Comparison of ENCODE assay signal across 9 cellular contexts in genomic region chr10:14736600-14737081, GRCh38. TPM values are rescaled to one million over a fixed set of nuclear protein-coding genes. Genes with fewer than 3 reads are reported as not detected.
DNase-seq lines count a peak whose midpoint lies in the region; ATAC-seq, FAIRE-seq and TF ChIP-seq lines count a peak whose summit lies in the region.
"Had no signal": no experiment of that assay in that cellular context is flagged by ENCODE, and none has a peak within 500 bp of the region (broad histone marks: within the 10 kb centered on the region; RNA-seq: fewer than 3 reads in every experiment).

No MANE protein-coding gene starts in this region.

- WGBS in GM12878 (ENCODE audit: insufficient coverage, insufficient replicate concordance, low lambda C conversion rate, missing lambda C conversion rate): 27% methylated on average over 4 of the region's 4 CpGs
- 10% methylated on average over 4 of the region's 4 CpGs for WGBS in right lobe of liver (ENCODE audit: insufficient coverage, low coverage, low lambda C conversion rate, missing lambda C conversion rate)
- WGBS in thyroid gland, 2 donors: 38 to 43% methylated on average over 4 of the region's 4 CpGs

- SMC1A ChIA-PET in GM12878 (lab: Charles Lee; ENCODE audit: uncharacterized antibody, unreplicated experiment): no interaction called here

- intact Hi-C loops in GM12878 (cut with micrococcal nuclease; ENCODE audit: unreplicated experiment): no loop called here
- intact Hi-C loops in right lobe of liver (cut with DNase I): no loop called here
- intact Hi-C loops in thyroid gland (cut with DNase I): no loop called here

- peak overlapping the region; percentile 11; the same call in 1 of the 2 replicates for H3K9ac ChIP-seq in GM12878 (ENCODE audit: control insufficient read depth, insufficient read depth, low read length)

- H3K9me3 ChIP-seq in GM12878 (replicated peaks; ENCODE audit: control insufficient read depth, insufficient read depth, low read length) (no peaks in the 10 kb centered on the region; the same call in 2 of the 3 replicates), right lobe of liver (no peaks in the 10 kb centered on the region), thyroid gland (no peaks in the 10 kb centered on the region)

- CTCF ChIA-PET in GM12878 (lab: Yijun Ruan, JAX): no interaction called here

- H2AFZ ChIP-seq in GM12878 (ENCODE audit: control insufficient read depth, low read depth, low read length): no peak overlapping the region; the same call in none of the 2 replicates

- H3K27ac ChIP-seq in GM12878 (ENCODE audit: control insufficient read depth, insufficient read depth) (0 out of 2 replicates have a peak overlapping the region, but pooled peaks have one; percentile 10), right lobe of liver (peak overlapping the region; percentile 68 to 93 (median 86)), thyroid gland (peak overlapping the region; percentile 34 to 82 (median 73))
- H3K27ac ChIP-seq: VCaP had no signal

- in situ Hi-C loops in GM12878 (cut with MboI): no loop called here

- H3K4me1 ChIP-seq in GM12878 (ENCODE audit: control insufficient read depth, insufficient read depth, low read length) (peaks cover 28% of the 10 kb centered on the region), right lobe of liver (peaks cover 0 to 40% (median 11%) of the 10 kb centered on the region in 4 donors), thyroid gland (peaks cover 27% of the 10 kb centered on the region in 2 donors)

- FAIRE-seq in GM12878 (lab: Jason Lieb, UNC): no peak

- no peak for TF ChIP-seq POLR2A in GM12878 (IDR thresholded peaks at IDR 0.05; ENCODE audit: low read depth, low read length)
- no peak for TF ChIP-seq POLR2A in right lobe of liver (IDR thresholded peaks at IDR 0.05)
- TF ChIP-seq POLR2A in thyroid gland (IDR thresholded peaks at IDR 0.05): peak in 1 of 2 donors; percentile 23

- DNase-seq in HuH-7 (ENCODE audit: low spot score): peak; percentile 19
- no peak for DNase-seq in GM12878 (ENCODE audit: low read depth, low spot score)
- DNase-seq in right lobe of liver: no peak
- peak; percentile 24 to 55 for DNase-seq in thyroid gland
- DNase-seq in activated CD8-positive, alpha-beta memory T cell treated with anti-CD3 and anti-CD28 coated beads for 24 hours: no peak
- no peak for DNase-seq in DMS153 treated with DMSO at 0.1 percent for 48 hours (lab: John Stamatoyannopoulos, UW; ENCODE audit: unreplicated experiment)

- H4K20me1 ChIP-seq in GM12878 (ENCODE audit: control insufficient read depth, insufficient read depth): no peaks in the 10 kb centered on the region

- TF ChIP-seq CTCF in GM12878 (IDR thresholded peaks at IDR 0.05 in 2 of 3, conservative IDR thresholded peaks at IDR 0.05 in 1 of 3; ENCODE audit: control insufficient read depth in 2 of 3, extremely low read depth in 1 of 3, insufficient read depth in 1 of 3, low read depth in 3 of 3, low read length in 3 of 3) (no peak), right lobe of liver (IDR thresholded peaks at IDR 0.05) (no peak), thyroid gland (IDR thresholded peaks at IDR 0.05) (no peak)

- H3K79me2 ChIP-seq in GM12878 (ENCODE audit: control insufficient read depth, insufficient read depth, low read length): no peaks in the 10 kb centered on the region

- H3K4me3 ChIP-seq in GM12878 (no peak overlapping the region), right lobe of liver (no peak overlapping the region), thyroid gland (replicated peaks in 1 of 3) (no peak overlapping the region)

- RAD21 ChIA-PET in GM12878 (lab: Charles Lee; ENCODE audit: unreplicated experiment): no interaction called here

- H3K27me3 ChIP-seq in GM12878 (replicated peaks in 1 of 2; ENCODE audit: control insufficient read depth in 2 of 2, insufficient read depth in 2 of 2, low read length in 1 of 2) (no peaks in the 10 kb centered on the region), right lobe of liver (no peaks in the 10 kb centered on the region), thyroid gland (no peaks in the 10 kb centered on the region)

- no TSS peak for BruUV-seq in GM12878 (replicated peaks; lab: Mats Ljungman, UMichigan)

- no peak for TF ChIP-seq EP300 in GM12878 (IDR thresholded peaks at IDR 0.05; ENCODE audit: borderline replicate concordance in 1 of 2, control insufficient read depth in 1 of 2, low read depth in 2 of 2, low read length in 2 of 2)

- H3K4me2 ChIP-seq in GM12878 (ENCODE audit: control insufficient read depth, insufficient read depth): peak overlapping the region; percentile 44; the same call in 1 of the 2 replicates

- peak; percentile 23; the same call in 1 of the 2 replicates for TF ChIP-seq RAD21 in GM12878 (IDR thresholded peaks at IDR 0.05; ENCODE audit: insufficient read depth, low read depth, low read length)

- POLR2A ChIA-PET in GM12878 (lab: Charles Lee): interaction anchor here (2.2 kb wide), 1 partner anchor 15 kb away, joined by 5 read pairs; no protein-coding TSS in a partner anchor

- ATAC-seq in GM12878 (peak; percentile 78), right lobe of liver (peak; percentile 69 to 90 (median 81)), GM19324 (IDR thresholded peaks at IDR 0.05; ENCODE audit: low FRiP score, unreplicated experiment) (no peak), HG03354 (IDR thresholded peaks at IDR 0.05; ENCODE audit: poor library complexity, severe bottlenecking, unreplicated experiment) (no peak)

- H3K36me3 ChIP-seq in GM12878 (ENCODE audit: control insufficient read depth in 2 of 2, insufficient read depth in 2 of 2, low read length in 1 of 2): no peaks in the 10 kb centered on the region
- no peaks in the 10 kb centered on the region for H3K36me3 ChIP-seq in right lobe of liver
- H3K36me3 ChIP-seq in thyroid gland: no peaks in the 10 kb centered on the region

TF ChIP-seq in GM12878, 131 proteins besides CTCF, POLR2A, EP300 and RAD21 (continues in another document):
- TF ChIP-seq MEF2B (IDR thresholded peaks at IDR 0.05; ENCODE audit: partially characterized antibody, poor library complexity, severe bottlenecking) (peak; percentile 62), FOS (IDR thresholded peaks at IDR 0.05; ENCODE audit: borderline replicate concordance, extremely low read depth, insufficient read length) (no peak), SMAD1 (IDR thresholded peaks at IDR 0.05; ENCODE audit: low read depth, partially characterized antibody) (no peak), HDAC6 (IDR thresholded peaks at IDR 0.05; ENCODE audit: unreplicated experiment) (no peak), FOXM1 (IDR thresholded peaks at IDR 0.05; ENCODE audit: low read depth, low read length) (0 out of 2 replicates have a peak, but pooled peaks have one; percentile 20), IKZF1 (conservative IDR thresholded peaks at IDR 0.05) (0 out of 2 replicates have a peak, but pooled peaks have one; percentile 29), STAT1 (conservative IDR thresholded peaks at IDR 0.05) (no peak), MYC (IDR thresholded peaks at IDR 0.05; ENCODE audit: insufficient read depth, insufficient read length, insufficient replicate concordance, low read length, severe bottlenecking) (no peak), NFYA (IDR thresholded peaks at IDR 0.05; ENCODE audit: borderline replicate concordance, low read depth, low read length) (no peak)
- TF ChIP-seq, protein P1, sequence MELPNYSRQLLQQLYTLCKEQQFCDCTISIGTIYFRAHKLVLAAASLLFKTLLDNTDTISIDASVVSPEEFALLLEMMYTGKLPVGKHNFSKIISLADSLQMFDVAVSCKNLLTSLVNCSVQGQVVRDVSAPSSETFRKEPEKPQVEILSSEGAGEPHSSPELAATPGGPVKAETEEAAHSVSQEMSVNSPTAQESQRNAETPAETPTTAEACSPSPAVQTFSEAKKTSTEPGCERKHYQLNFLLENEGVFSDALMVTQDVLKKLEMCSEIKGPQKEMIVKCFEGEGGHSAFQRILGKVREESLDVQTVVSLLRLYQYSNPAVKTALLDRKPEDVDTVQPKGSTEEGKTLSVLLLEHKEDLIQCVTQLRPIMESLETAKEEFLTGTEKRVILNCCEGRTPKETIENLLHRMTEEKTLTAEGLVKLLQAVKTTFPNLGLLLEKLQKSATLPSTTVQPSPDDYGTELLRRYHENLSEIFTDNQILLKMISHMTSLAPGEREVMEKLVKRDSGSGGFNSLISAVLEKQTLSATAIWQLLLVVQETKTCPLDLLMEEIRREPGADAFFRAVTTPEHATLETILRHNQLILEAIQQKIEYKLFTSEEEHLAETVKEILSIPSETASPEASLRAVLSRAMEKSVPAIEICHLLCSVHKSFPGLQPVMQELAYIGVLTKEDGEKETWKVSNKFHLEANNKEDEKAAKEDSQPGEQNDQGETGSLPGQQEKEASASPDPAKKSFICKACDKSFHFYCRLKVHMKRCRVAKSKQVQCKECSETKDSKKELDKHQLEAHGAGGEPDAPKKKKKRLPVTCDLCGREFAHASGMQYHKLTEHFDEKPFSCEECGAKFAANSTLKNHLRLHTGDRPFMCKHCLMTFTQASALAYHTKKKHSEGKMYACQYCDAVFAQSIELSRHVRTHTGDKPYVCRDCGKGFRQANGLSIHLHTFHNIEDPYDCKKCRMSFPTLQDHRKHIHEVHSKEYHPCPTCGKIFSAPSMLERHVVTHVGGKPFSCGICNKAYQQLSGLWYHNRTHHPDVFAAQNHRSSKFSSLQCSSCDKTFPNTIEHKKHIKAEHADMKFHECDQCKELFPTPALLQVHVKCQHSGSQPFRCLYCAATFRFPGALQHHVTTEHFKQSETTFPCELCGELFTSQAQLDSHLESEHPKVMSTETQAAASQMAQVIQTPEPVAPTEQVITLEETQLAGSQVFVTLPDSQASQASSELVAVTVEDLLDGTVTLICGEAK (IDR thresholded peaks at IDR 0.05; ENCODE audit: borderline replicate concordance): no peak

RNA-seq across cellular contexts. Expression of gene FAM107B, which starts 38.1 kb away (rescaled TPM):
- 90.2 and 103 TPM in 2 replicates for total RNA-seq in GM12878 (2013; cell fraction: nucleolus; rRNA removed)
- total RNA-seq in GM12878 (2014; rRNA removed) (75.3 and 82.3 TPM in 2 replicates), GM12878 (2014; rRNA removed; fragmentation: Illumina TruSeq; extraction: Trizol) (147 and 150 TPM in 2 replicates), GM12878 (2021) (136 and 141 TPM in 2 replicates), right lobe of liver (100 to 1,000 TPM in 2 of 6 experiments, 10 to 100 TPM in 4; 58.6 to 116 (median 68.7) TPM), thyroid gland (10 to 100 TPM; 12.3 to 41.3 (median 31.8) TPM)
- 47.4 TPM for polyA plus RNA-seq in GM12878 (2011; ENCODE audit: low read depth)
- polyA plus RNA-seq in GM12878 (2011; rRNA removed) (101 and 147 TPM in 2 replicates), GM12878 (2014; fragmentation: Illumina TruSeq; extraction: Trizol) (162 and 212 TPM in 2 replicates), GM12878 (2014; fragmentation: Nextera tagmentation; extraction: Ambion mirVana) (10 to 100 TPM; 45.8 to 68.6 TPM), GM12878 (2014; rRNA removed) (80.4 and 97.8 TPM in 2 replicates), GM12878 (2016; fragmentation: Nextera tagmentation; extraction: Ambion mirVana) (10 to 100 TPM; 22.9 to 37.1 TPM)
- 37.6 and 46.7 TPM in 2 replicates for polyA plus RNA-seq in GM12878 (2011; cell fraction: cytosol; rRNA removed)
- polyA plus RNA-seq in GM12878 (2011; cell fraction: nucleus; rRNA removed): 32.9 and 40.9 TPM in 2 replicates
- polyA plus RNA-seq in GM12878 (2012): 59.7 and 61.3 TPM in 2 replicates
- polyA minus RNA-seq in GM12878 (2011; rRNA and poly(A)+ RNA removed): 32.5 and 34.0 TPM in 2 replicates
- 19.8 and 26.5 TPM in 2 replicates for polyA minus RNA-seq in GM12878 (2011; cell fraction: cytosol; rRNA and poly(A)+ RNA removed)
- 16.8 and 26.5 TPM in 2 replicates for polyA minus RNA-seq in GM12878 (2011; cell fraction: nucleus; rRNA and poly(A)+ RNA removed)

Comparison
In these comparisons a context has a peak if more than half of its experiments do, and no peak if none do; other contexts are left out.
1. DNase-seq: peak in HuH-7 (single experiment) and thyroid gland (2 of 2); none in GM12878 (single experiment), right lobe of liver (0 of 3), activated CD8-positive, alpha-beta memory T cell treated with anti-CD3 and anti-CD28 coated beads for 24 hours (single experiment) and DMS153 treated with DMSO at 0.1 percent for 48 hours (single experiment).
2. ATAC-seq: peak in GM12878 (single experiment) and right lobe of liver (4 of 4); none in GM19324 (single experiment) and HG03354 (single experiment).
3. H3K27ac ChIP-seq: peak in every context shown above with its lines; median percentile 86 in right lobe of liver; 73 in thyroid gland; 10 in GM12878.